In genomic region chr3:185746470-185746869, GRCh38 we compare ENCODE assay signal across 11 cellular contexts.
DNase-seq lines count a peak whose midpoint lies in the region; ATAC-seq, FAIRE-seq and TF ChIP-seq lines count a peak whose summit lies in the region.
"Had no signal": no experiment of that assay in that cellular context is flagged by ENCODE, and none has a peak within 500 bp of the region (broad histone marks: within the 10 kb centered on the region; RNA-seq: fewer than 3 reads in every experiment).

No MANE protein-coding gene starts in this region.

- H3K79me2 ChIP-seq in keratinocyte (ENCODE audit: control insufficient read depth, insufficient read depth, low read length) = peaks cover 88% of the 10 kb centered on the region

- H3K9me1 ChIP-seq in keratinocyte (ENCODE audit: control insufficient read depth, extremely low read depth, insufficient read depth, low read length) = no peaks in the 10 kb centered on the region

- dilution Hi-C loops in keratinocyte (cut with MboI; ENCODE audit: extremely low pct_ligation_motif_present, low sequenced_read_pairs) = loop anchor here (5.0 kb wide), 1 partner anchor 76 kb away; no protein-coding TSS in a partner anchor

- H3K27ac ChIP-seq in 22Rv1 = peak overlapping the region; percentile 58
- peak overlapping the region; percentile 82 for H3K27ac ChIP-seq in RWPE1
- H3K27ac ChIP-seq in keratinocyte (ENCODE audit: control insufficient read depth, insufficient read depth, low read length) = peak overlapping the region; percentile 94
- H3K27ac ChIP-seq: PC-9 had no signal

- no peak for TF ChIP-seq CTCF in 22Rv1 (IDR thresholded peaks at IDR 0.05)
- no peak for TF ChIP-seq CTCF in RWPE1 (conservative IDR thresholded peaks at IDR 0.05; ENCODE audit: low read depth)
- TF ChIP-seq CTCF in keratinocyte (optimal IDR thresholded peaks at IDR 0.05 in 1 of 3, IDR thresholded peaks at IDR 0.05 in 1 of 3, conservative IDR thresholded peaks at IDR 0.05 in 1 of 3; ENCODE audit: extremely low read depth in 1 of 3, insufficient read depth in 2 of 3, low read length in 3 of 3) = no peak

- FAIRE-seq in keratinocyte (lab: Jason Lieb, UNC) = no peak

- H3K4me3 ChIP-seq in keratinocyte (ENCODE audit: control insufficient read depth in 2 of 3, extremely low read depth in 1 of 3, insufficient read depth in 2 of 3, low read depth in 1 of 3, low read length in 3 of 3) = peak overlapping the region in 1 of 3 experiments; percentile 7
- H3K4me3 ChIP-seq: PC-9 had no signal

- peak overlapping the region; percentile 33 for H3K9ac ChIP-seq in keratinocyte (ENCODE audit: control insufficient read depth, extremely low read depth, insufficient read depth, low read length)

- H4K20me1 ChIP-seq in keratinocyte (ENCODE audit: control insufficient read depth, extremely low read depth, insufficient read depth, low read length) = no peaks in the 10 kb centered on the region

- CTCF ChIA-PET in RWPE1 (lab: Yijun Ruan, JAX) = interaction anchor here (0.8 to 1.0 kb wide), 2 partner anchors 12 to 191 kb away, joined by 3 read pairs; partner anchors contain the start of gene TRA2B

- no peak overlapping the region for H2AFZ ChIP-seq in keratinocyte (ENCODE audit: control insufficient read depth, low read length)
- H2AFZ ChIP-seq: PC-9 had no signal

- H3K36me3 ChIP-seq in keratinocyte (ENCODE audit: control insufficient read depth in 2 of 2, extremely low read depth in 1 of 2, insufficient read depth in 2 of 2, low read length in 2 of 2) = peaks cover 5 to 12% of the 10 kb centered on the region in 2 experiments

- no peaks in the 10 kb centered on the region for H3K27me3 ChIP-seq in keratinocyte (ENCODE audit: control insufficient read depth, extremely low read depth, insufficient read depth, low read length)

- peak; percentile 81 for DNase-seq in HT-29 (ENCODE audit: low spot score)
- DNase-seq in RWPE1 (ENCODE audit: low spot score) = no peak
- DNase-seq in keratinocyte (ENCODE audit: low read depth, low spot score) = no peak
- DNase-seq in activated CD4-positive, alpha-beta T cell treated with anti-CD3 and anti-CD28 coated beads, Interleukin-2, amount 50 U/mL, for 48 hours = no peak
- DNase-seq in activated CD4-positive, alpha-beta T cell treated with anti-CD3 and anti-CD28 coated beads for 4 hours = no peak
- DNase-seq: DMS79, NCI-H1092 treated with DMSO at 0.1 percent for 48 hours, PC-9 had no signal

- peak overlapping the region; percentile 83 for H3K4me2 ChIP-seq in keratinocyte (ENCODE audit: control insufficient read depth, extremely low read depth, insufficient read depth, low read depth, low read length)
- H3K4me2 ChIP-seq: PC-9 had no signal

- no peaks in the 10 kb centered on the region for H3K9me3 ChIP-seq in keratinocyte (ENCODE audit: control insufficient read depth, low read depth, low read length)

- POLR2A ChIA-PET in RWPE1 (lab: Yijun Ruan, JAX; ENCODE audit: low non-redundant PET) = no interaction called here

- ATAC-seq in GM21717 (IDR thresholded peaks at IDR 0.05; ENCODE audit: unreplicated experiment) (no peak), HG03354 (IDR thresholded peaks at IDR 0.05; ENCODE audit: poor library complexity, severe bottlenecking, unreplicated experiment) (no peak)

- peaks cover 51% of the 10 kb centered on the region for H3K4me1 ChIP-seq in keratinocyte (ENCODE audit: control insufficient read depth, extremely low read depth, insufficient read depth, low read length)
